In the genomic region with DNA sequence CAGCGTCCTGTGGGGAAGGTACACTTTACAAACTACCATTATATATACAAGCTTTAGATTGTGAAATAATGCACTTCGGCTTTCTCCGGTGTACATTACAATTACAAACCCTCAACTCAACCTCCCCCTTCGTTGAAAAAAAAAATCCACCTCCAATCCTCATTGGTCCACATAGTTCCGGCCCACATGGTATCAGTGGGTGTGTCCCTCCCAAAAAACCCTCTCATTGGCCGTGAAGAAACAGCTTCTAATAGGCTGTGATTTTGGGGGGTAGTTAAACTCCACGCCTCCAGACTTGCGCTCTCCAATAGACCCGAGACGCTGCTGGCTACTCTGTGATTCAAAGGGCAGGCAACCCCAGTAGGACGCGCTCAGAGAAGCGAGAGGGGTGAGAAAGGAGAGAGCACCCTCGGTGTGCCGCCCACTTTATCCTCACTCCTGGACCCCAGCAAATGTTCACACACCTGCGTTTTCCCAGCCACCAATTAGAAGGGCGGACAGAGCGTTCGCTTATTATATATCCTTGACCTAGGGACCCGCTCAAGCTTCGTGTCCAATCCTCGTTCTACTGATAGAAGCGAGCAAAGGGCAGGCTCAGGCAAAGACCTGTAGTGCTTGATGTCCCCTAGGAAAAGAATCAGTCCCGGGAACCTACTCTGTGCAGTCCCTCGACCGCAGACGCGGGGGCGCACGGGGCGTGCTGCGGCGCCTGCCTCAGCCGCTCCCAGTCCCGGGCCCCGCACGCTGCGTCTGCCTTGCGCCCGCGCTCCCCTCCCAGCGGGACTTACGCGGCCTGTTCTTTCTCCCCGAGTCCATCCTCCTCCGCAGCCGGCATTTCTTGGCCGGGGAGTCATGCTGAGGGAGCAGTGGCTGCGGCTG, we compare ENCODE assay signal across 1 cellular context.
TF ChIP-seq lines count a peak whose summit lies in the region.

No MANE protein-coding gene starts in this region.

TF ChIP-seq in HepG2, 621 proteins besides CTCF, POLR2A, EP300 and RAD21 (continued from another document):
- TF ChIP-seq ZNF331 (CRISPR knock-in tag; IDR thresholded peaks at IDR 0.05) (peak; percentile 42; the same call in 1 of the 2 replicates), AGO2 (optimal IDR thresholded peaks at IDR 0.05; ENCODE audit: low read depth, low read length) (peak; percentile 100), HMGA1 (CRISPR knock-in tag; conservative IDR thresholded peaks at IDR 0.05) (no peak), ZKSCAN1 (IDR thresholded peaks at IDR 0.05; ENCODE audit: low read length) (0 out of 2 replicates have a peak, but pooled peaks have one; percentile 66), RCOR2 (CRISPR knock-in tag; IDR thresholded peaks at IDR 0.05) (no peak), PITX1 (CRISPR knock-in tag; IDR thresholded peaks at IDR 0.05) (peak; percentile 16; the same call in 1 of the 2 replicates), TAF15 (IDR thresholded peaks at IDR 0.05; ENCODE audit: low read depth, low read length, poor library complexity, severe bottlenecking) (peak; percentile 72), SP5 (CRISPR knock-in tag; IDR thresholded peaks at IDR 0.05; ENCODE audit: borderline replicate concordance, low read depth) (0 out of 2 replicates have a peak, but pooled peaks have one; percentile 58), ADNP (CRISPR knock-in tag; IDR thresholded peaks at IDR 0.05) (no peak), NFYB (CRISPR knock-in tag; IDR thresholded peaks at IDR 0.05) (peak; percentile 87), HOXA5 (CRISPR knock-in tag; IDR thresholded peaks at IDR 0.05) (no peak), HNRNPL (IDR thresholded peaks at IDR 0.05; ENCODE audit: low read depth, low read length) (no peak), ZNF768 (CRISPR knock-in tag; IDR thresholded peaks at IDR 0.05) (no peak), ASH2L (IDR thresholded peaks at IDR 0.05; ENCODE audit: insufficient read length, low read depth, low read length) (peak; percentile 50), AKAP8 (CRISPR knock-in tag; IDR thresholded peaks at IDR 0.05) (peak; percentile 73), NFYC (CRISPR knock-in tag; IDR thresholded peaks at IDR 0.05) (peak; percentile 88), TBX3 (IDR thresholded peaks at IDR 0.05; ENCODE audit: borderline replicate concordance) (0 out of 2 replicates have a peak, but pooled peaks have one; percentile 19), MEF2D (CRISPR knock-in tag; IDR thresholded peaks at IDR 0.05) (peak; percentile 51; the same call in 1 of the 2 replicates), ZC3H4 (CRISPR knock-in tag; IDR thresholded peaks at IDR 0.05; ENCODE audit: borderline replicate concordance) (peak; percentile 99), YY1 (IDR thresholded peaks at IDR 0.05; ENCODE audit: insufficient read depth, insufficient replicate concordance, low read depth, low read length) (peak; percentile 6), ZNF441 (CRISPR knock-in tag; IDR thresholded peaks at IDR 0.05; ENCODE audit: borderline replicate concordance) (peak; percentile 64), ZFAT (CRISPR knock-in tag; conservative IDR thresholded peaks at IDR 0.05) (no peak; the same call in 1 of the 2 replicates), MIER3 (CRISPR knock-in tag; IDR thresholded peaks at IDR 0.05; ENCODE audit: borderline replicate concordance) (peak; percentile 12; the same call in 1 of the 2 replicates)
- TF ChIP-seq, protein P1, sequence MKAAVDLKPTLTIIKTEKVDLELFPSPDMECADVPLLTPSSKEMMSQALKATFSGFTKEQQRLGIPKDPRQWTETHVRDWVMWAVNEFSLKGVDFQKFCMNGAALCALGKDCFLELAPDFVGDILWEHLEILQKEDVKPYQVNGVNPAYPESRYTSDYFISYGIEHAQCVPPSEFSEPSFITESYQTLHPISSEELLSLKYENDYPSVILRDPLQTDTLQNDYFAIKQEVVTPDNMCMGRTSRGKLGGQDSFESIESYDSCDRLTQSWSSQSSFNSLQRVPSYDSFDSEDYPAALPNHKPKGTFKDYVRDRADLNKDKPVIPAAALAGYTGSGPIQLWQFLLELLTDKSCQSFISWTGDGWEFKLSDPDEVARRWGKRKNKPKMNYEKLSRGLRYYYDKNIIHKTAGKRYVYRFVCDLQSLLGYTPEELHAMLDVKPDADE (CRISPR knock-in tag; IDR thresholded peaks at IDR 0.05): 0 out of 2 replicates have a peak, but pooled peaks have one; percentile 67
- TF ChIP-seq, protein P2, sequence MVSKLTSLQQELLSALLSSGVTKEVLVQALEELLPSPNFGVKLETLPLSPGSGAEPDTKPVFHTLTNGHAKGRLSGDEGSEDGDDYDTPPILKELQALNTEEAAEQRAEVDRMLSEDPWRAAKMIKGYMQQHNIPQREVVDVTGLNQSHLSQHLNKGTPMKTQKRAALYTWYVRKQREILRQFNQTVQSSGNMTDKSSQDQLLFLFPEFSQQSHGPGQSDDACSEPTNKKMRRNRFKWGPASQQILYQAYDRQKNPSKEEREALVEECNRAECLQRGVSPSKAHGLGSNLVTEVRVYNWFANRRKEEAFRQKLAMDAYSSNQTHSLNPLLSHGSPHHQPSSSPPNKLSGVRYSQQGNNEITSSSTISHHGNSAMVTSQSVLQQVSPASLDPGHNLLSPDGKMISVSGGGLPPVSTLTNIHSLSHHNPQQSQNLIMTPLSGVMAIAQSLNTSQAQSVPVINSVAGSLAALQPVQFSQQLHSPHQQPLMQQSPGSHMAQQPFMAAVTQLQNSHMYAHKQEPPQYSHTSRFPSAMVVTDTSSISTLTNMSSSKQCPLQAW (CRISPR knock-in tag; IDR thresholded peaks at IDR 0.05): peak; percentile 33; the same call in 1 of the 2 replicates
- TF ChIP-seq, protein P3, sequence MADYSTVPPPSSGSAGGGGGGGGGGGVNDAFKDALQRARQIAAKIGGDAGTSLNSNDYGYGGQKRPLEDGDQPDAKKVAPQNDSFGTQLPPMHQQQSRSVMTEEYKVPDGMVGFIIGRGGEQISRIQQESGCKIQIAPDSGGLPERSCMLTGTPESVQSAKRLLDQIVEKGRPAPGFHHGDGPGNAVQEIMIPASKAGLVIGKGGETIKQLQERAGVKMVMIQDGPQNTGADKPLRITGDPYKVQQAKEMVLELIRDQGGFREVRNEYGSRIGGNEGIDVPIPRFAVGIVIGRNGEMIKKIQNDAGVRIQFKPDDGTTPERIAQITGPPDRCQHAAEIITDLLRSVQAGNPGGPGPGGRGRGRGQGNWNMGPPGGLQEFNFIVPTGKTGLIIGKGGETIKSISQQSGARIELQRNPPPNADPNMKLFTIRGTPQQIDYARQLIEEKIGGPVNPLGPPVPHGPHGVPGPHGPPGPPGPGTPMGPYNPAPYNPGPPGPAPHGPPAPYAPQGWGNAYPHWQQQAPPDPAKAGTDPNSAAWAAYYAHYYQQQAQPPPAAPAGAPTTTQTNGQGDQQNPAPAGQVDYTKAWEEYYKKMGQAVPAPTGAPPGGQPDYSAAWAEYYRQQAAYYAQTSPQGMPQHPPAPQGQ (CRISPR knock-in tag; IDR thresholded peaks at IDR 0.05; ENCODE audit: borderline replicate concordance): no peak
- TF ChIP-seq, protein P4, sequence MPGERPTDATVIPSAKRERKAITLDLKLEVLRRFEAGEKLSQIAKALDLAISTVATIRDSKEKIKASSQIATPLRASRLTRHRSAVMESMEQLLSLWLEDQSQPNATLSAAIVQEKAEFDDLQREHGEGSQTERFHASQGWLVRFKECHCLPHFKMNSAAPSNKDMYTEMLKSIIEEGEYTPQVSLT (CRISPR knock-in tag; IDR thresholded peaks at IDR 0.05; ENCODE audit: borderline replicate concordance, low read depth): no peak
- TF ChIP-seq, protein P5, sequence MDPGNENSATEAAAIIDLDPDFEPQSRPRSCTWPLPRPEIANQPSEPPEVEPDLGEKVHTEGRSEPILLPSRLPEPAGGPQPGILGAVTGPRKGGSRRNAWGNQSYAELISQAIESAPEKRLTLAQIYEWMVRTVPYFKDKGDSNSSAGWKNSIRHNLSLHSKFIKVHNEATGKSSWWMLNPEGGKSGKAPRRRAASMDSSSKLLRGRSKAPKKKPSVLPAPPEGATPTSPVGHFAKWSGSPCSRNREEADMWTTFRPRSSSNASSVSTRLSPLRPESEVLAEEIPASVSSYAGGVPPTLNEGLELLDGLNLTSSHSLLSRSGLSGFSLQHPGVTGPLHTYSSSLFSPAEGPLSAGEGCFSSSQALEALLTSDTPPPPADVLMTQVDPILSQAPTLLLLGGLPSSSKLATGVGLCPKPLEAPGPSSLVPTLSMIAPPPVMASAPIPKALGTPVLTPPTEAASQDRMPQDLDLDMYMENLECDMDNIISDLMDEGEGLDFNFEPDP (CRISPR knock-in tag; conservative IDR thresholded peaks at IDR 0.05): peak; percentile 90
